In genomic region chr6:77688641-77689040, GRCh38 we compare ENCODE assay signal across 8 cellular contexts. TPM values are rescaled to one million over a fixed set of nuclear protein-coding genes. Genes with fewer than 3 reads are reported as not detected.
"Had no signal": no experiment of that assay in that cellular context is flagged by ENCODE, and none has a peak within 500 bp of the region (broad histone marks: within the 10 kb centered on the region; RNA-seq: fewer than 3 reads in every experiment).

No MANE protein-coding gene starts in this region.

- H3K4me3 ChIP-seq: GM23248, HAP-1 had no signal

- H3K9me3 ChIP-seq: HAP-1 had no signal

- H2AFZ ChIP-seq: GM23248 had no signal

- ATAC-seq: HCT116 had no signal

- H3K27ac ChIP-seq: GM23248, HL-60 had no signal

- H3K4me1 ChIP-seq: HAP-1 had no signal

- H3K9ac ChIP-seq: GM23248 had no signal

- H3K27ac Mint-ChIP-seq: HFFc6 had no signal

- H3K4me3 Mint-ChIP-seq: HFFc6 had no signal

- DNase-seq: GM23248, GOT3, H7, HFFc6, IMR-90 had no signal

- H3K36me3 ChIP-seq: HAP-1 had no signal

RNA-seq across cellular contexts. Expression of gene MEI4, which starts 35.8 kb away (rescaled TPM):
- total RNA-seq: GM23248, HFFc6, IMR-90 had no signal
- polyA plus RNA-seq: IMR-90 had no signal
